Comparison of ENCODE assay signal across 8 cellular contexts in the genomic region with DNA sequence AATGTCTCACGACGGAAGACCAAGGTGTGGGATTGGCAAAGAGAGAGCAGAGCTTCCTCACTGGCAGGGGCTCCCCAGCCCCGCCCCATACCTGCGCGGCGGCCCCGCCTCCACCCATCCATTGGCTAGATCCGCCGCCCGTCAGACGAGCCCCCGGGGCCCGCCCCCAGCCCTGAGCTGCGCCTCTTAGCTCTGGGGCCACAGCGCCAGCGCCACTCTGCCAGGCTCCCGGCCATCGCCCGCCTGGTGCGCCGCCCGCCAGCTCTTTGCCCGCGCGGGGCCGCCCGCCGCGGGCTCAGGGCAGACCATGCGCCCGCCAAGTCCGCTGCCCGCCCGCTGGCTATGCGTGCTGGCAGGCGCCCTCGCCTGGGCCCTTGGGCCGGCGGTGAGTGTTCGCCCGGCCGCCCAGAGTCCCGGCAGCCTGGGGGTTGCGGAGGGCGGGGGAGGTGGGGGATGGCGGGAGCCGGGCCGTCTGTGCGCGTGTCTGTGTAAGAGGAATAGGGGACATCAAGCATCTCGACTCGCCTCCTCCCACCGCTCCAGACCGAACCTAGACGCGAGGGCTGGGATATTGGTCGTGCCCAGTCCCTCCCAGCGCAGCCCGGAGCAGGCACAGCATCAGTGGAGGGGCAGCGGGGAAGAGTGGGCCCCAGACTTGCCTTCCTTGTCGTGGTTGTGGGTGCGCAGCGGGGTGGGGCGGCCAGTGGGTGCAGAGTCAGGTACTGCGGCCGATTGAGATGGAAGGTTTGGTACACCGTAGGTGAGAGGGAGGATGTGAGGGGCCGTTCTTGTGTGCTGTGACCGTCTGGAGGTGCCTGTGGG. TPM values are rescaled to one million over a fixed set of nuclear protein-coding genes. Genes with fewer than 3 reads are reported as not detected.
DNase-seq lines count a peak whose midpoint lies in the region; ATAC-seq, FAIRE-seq and TF ChIP-seq lines count a peak whose summit lies in the region.

A gene with protein sequence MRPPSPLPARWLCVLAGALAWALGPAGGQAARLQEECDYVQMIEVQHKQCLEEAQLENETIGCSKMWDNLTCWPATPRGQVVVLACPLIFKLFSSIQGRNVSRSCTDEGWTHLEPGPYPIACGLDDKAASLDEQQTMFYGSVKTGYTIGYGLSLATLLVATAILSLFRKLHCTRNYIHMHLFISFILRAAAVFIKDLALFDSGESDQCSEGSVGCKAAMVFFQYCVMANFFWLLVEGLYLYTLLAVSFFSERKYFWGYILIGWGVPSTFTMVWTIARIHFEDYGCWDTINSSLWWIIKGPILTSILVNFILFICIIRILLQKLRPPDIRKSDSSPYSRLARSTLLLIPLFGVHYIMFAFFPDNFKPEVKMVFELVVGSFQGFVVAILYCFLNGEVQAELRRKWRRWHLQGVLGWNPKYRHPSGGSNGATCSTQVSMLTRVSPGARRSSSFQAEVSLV (plus strand): TSS at position 215 of the 822 bp plus-strand sequence. CDS start 93 bp downstream, at position 308.

- H3K4me1 Mint-ChIP-seq in IgD-negative memory B cell: peaks cover 4 to 8% (median 4%) of the 10 kb centered on the region in 3 donors

- no peaks in the 10 kb centered on the region for H3K9me3 Mint-ChIP-seq in IgD-negative memory B cell

- H3K27ac Mint-ChIP-seq in IgD-negative memory B cell: peak within 1 kb of the TSS; percentile 20 to 62 (median 40)

- DNase-seq in DMS153 (lab: John Stamatoyannopoulos, UW): peak; percentile 68
- DNase-seq in SK-MEL-5 (ENCODE audit: low read depth, low spot score): peak; percentile 53
- peak; percentile 95 for DNase-seq in activated naive CD4-positive, alpha-beta T cell treated with Interleukin-2 at 50 U/mL for 16 hours
- DNase-seq in Right ventricle myocardium superior: peak; percentile 85
- peak; percentile 87 to 97 (median 93) for DNase-seq in pancreas
- peak; percentile 92 to 93 for DNase-seq in thyroid gland

- no peak for FAIRE-seq in pancreas (lab: Jason Lieb, UNC)

- no peak within 1 kb of the TSS for H3K27ac ChIP-seq in pancreas
- peak within 1 kb of the TSS in 1 of 3 donors; percentile 25 for H3K27ac ChIP-seq in thyroid gland

- TF ChIP-seq CTCF in pancreas (IDR thresholded peaks at IDR 0.05) (no peak), thyroid gland (IDR thresholded peaks at IDR 0.05) (no peak)

- H3K4me3 Mint-ChIP-seq in IgD-negative memory B cell: peak within 1 kb of the TSS; percentile 85 to 97 (median 92)

- H3K4me1 ChIP-seq in pancreas: peaks cover 0 to 6% (median 5%) of the 10 kb centered on the region in 3 donors
- H3K4me1 ChIP-seq in thyroid gland: peaks cover 9 to 22% of the 10 kb centered on the region in 2 donors

- no peaks in the 10 kb centered on the region for H3K9me3 ChIP-seq in pancreas
- no peaks in the 10 kb centered on the region for H3K9me3 ChIP-seq in thyroid gland

- intact Hi-C loops in Right ventricle myocardium superior (cut with DNase I): loop anchor here (5.0 kb wide), 1 partner anchor 40 kb away; no protein-coding TSS in a partner anchor
- intact Hi-C loops in pancreas (cut with DNase I): no loop called here
- intact Hi-C loops in thyroid gland (cut with DNase I): loop anchor here (2.0 kb wide), 1 partner anchor 40 kb away; no protein-coding TSS in a partner anchor

- H3K36me3 ChIP-seq in pancreas (no peaks in the 10 kb centered on the region), thyroid gland (no peaks in the 10 kb centered on the region)

- in situ Hi-C loops in SK-MEL-5 (cut with HindIII; ENCODE audit: low pct_unique_long_range_greater_than_20kb, low sequenced_read_pairs): no loop called here

- peak; percentile 89 for ATAC-seq in GM21528 (IDR thresholded peaks at IDR 0.05; ENCODE audit: low FRiP score, unreplicated experiment)
- ATAC-seq in Right ventricle myocardium superior (ENCODE audit: poor library complexity): peak; percentile 93
- ATAC-seq in pancreas: peak; percentile 97 to 98 (median 98)

- no peaks in the 10 kb centered on the region for H3K36me3 Mint-ChIP-seq in IgD-negative memory B cell

- H3K4me3 ChIP-seq in pancreas (peak within 1 kb of the TSS; percentile 10 to 45 (median 28)), thyroid gland (replicated peaks in 1 of 3) (peak within 1 kb of the TSS; percentile 7 to 44 (median 43))

- peak in 1 of 2 donors; percentile 83 for TF ChIP-seq POLR2A in thyroid gland (IDR thresholded peaks at IDR 0.05)

- H3K27me3 Mint-ChIP-seq in IgD-negative memory B cell: peaks cover 17% of the 10 kb centered on the region

- 10 to 13% methylated on average over 62 to 69 of the region's 69 CpGs for WGBS in pancreas, 2 donors
- WGBS in thyroid gland, 2 donors: 18% methylated on average over 10 to 18 of the region's 69 CpGs

- H3K27me3 ChIP-seq in pancreas: peaks cover 0 to 3% (median 0%) of the 10 kb centered on the region in 4 donors
- no peaks in the 10 kb centered on the region for H3K27me3 ChIP-seq in thyroid gland

RNA-seq across cellular contexts. Expression of the gene that starts here (rescaled TPM):
- polyA plus RNA-seq in IgD-negative memory B cell (3.1 TPM), pancreas (10 to 100 TPM in 1 of 2 donors, 1 to 10 TPM in 1; 3.4 to 10.6 TPM)
- total RNA-seq in SK-MEL-5 (2014; rRNA removed; shearing (Covaris generic)): 0.34 TPM in 1 of 2 replicates, not detected in the other
- polyA plus RNA-seq in SK-MEL-5 (2015; cell fraction: cytosol; rRNA removed): 1.1 and 1.2 TPM in 2 replicates
- 6.3 and 13.4 TPM in 2 replicates for polyA plus RNA-seq in SK-MEL-5 (2015; cell fraction: nucleus; rRNA removed)
- total RNA-seq in Right ventricle myocardium superior (3.4 TPM), pancreas (1 to 10 TPM in 5 of 6 donors, under 1 TPM in 1; 0.47 to 3.4 (median 1.9) TPM), thyroid gland (100 to 1,000 TPM in 1 of 4 donors, 10 to 100 TPM in 2, 1 to 10 TPM in 1; 6.3 to 117 (median 26.0) TPM)

Comparison
In these comparisons a context has a peak if more than half of its experiments do, and no peak if none do; other contexts are left out.
1. intact Hi-C loops: an anchor here in Right ventricle myocardium superior (5.0 kb wide) and thyroid gland (2.0 kb wide); none called in pancreas.